In the genomic region with DNA sequence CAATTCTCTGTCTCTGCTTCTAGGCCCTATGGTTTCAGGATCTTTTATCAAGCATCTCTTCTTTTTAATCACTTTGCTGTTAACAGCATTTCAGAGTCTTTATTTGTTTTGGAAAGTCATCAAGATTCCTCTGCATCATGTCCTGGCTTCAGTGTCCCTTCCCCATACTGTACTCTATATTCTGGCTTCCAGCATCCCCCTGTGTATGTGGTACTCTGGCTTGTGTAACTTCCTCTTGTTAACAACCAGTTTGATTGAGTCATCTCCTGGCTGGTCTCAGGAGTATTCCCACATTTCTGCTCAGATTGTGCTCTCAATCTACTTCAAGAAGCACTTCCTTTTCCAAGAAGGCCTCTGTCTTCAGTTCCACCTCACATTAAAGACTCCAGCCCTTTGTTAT, we compare ENCODE assay signal across 11 cellular contexts. TPM values are rescaled to one million over a fixed set of nuclear protein-coding genes. Genes with fewer than 3 reads are reported as not detected.
A peak's percentile ranks its signal among the peaks of the same experiment; 100 is the strongest.
DNase-seq lines count a peak whose midpoint lies in the region; ATAC-seq and TF ChIP-seq lines count a peak whose summit lies in the region.
"Had no signal": no experiment of that assay in that cellular context is flagged by ENCODE, and none has a peak within 500 bp of the region (broad histone marks: within the 10 kb centered on the region; RNA-seq: fewer than 3 reads in every experiment).

No MANE protein-coding gene starts in this region.

- H3K9ac ChIP-seq in GM23248 (no peak overlapping the region), rectal smooth muscle tissue (ENCODE audit: low read length) (no peak overlapping the region)

- peak overlapping the region; percentile 3 for H3K4me2 ChIP-seq in GM23248 (ENCODE audit: unreplicated experiment)
- H3K4me2 ChIP-seq: GM23338 had no signal

- H4K20me1 ChIP-seq in GM23248 (ENCODE audit: insufficient read depth) = no peaks in the 10 kb centered on the region

- ATAC-seq in HG02763 (IDR thresholded peaks at IDR 0.05; ENCODE audit: unreplicated experiment) (no peak), HG03196 (IDR thresholded peaks at IDR 0.05; ENCODE audit: unreplicated experiment) (no peak)
- ATAC-seq: GM23338 had no signal

- H3K9me3 ChIP-seq in GM23248 (ENCODE audit: low read depth) = no peaks in the 10 kb centered on the region
- H3K9me3 ChIP-seq: SJSA1 had no signal

- no peak for TF ChIP-seq CTCF in fibroblast of the aortic adventitia (IDR thresholded peaks at IDR 0.05; ENCODE audit: insufficient read depth, low read length)

- no peak overlapping the region for H3K4me3 ChIP-seq in GM23248
- H3K4me3 ChIP-seq in fibroblast of the aortic adventitia (ENCODE audit: low read depth, low read length) = no peak overlapping the region
- no peak overlapping the region for H3K4me3 ChIP-seq in rectal smooth muscle tissue (ENCODE audit: low read length)
- H3K4me3 ChIP-seq: GM23338, SJSA1 had no signal

- H2AFZ ChIP-seq in GM23248 = 0 out of 2 replicates have a peak overlapping the region, but pooled peaks have one; percentile 5
- H2AFZ ChIP-seq: GM23338 had no signal

- DNase-seq in GM23248 (peak; percentile 85), RPMI7951 (ENCODE audit: low read depth) (peak; percentile 87), fibroblast of the aortic adventitia (ENCODE audit: low read depth) (peak; percentile 97), NCI-H2107 treated with DMSO at 0.1 percent for 48 hours (lab: John Stamatoyannopoulos, UW; ENCODE audit: unreplicated experiment) (no peak), NCI-H1092 (lab: John Stamatoyannopoulos, UW) (no peak)

- peaks cover 16% of the 10 kb centered on the region; the same call in 1 of the 2 replicates for H3K4me1 ChIP-seq in GM23248 (ENCODE audit: insufficient read depth)
- peaks cover 8% of the 10 kb centered on the region for H3K4me1 ChIP-seq in rectal smooth muscle tissue (ENCODE audit: control insufficient read depth, insufficient read depth, low read length)

- peaks cover 27% of the 10 kb centered on the region for H3F3A ChIP-seq in GM23248 (ENCODE audit: insufficient read depth)

- no peaks in the 10 kb centered on the region for H3K79me2 ChIP-seq in GM23248 (ENCODE audit: insufficient read depth)

- H3K9me2 ChIP-seq in GM23248 (ENCODE audit: insufficient read depth) = no peaks in the 10 kb centered on the region

- H3K27me3 ChIP-seq in GM23248 (replicated peaks; ENCODE audit: insufficient read depth) (no peaks in the 10 kb centered on the region), rectal smooth muscle tissue (ENCODE audit: control insufficient read depth, insufficient read depth, low read length) (no peaks in the 10 kb centered on the region)
- H3K27me3 ChIP-seq: SJSA1 had no signal

- in situ Hi-C loops in GM23248 (cut with MboI) = no loop called here

- H3K27ac ChIP-seq in GM23248 (peak overlapping the region; percentile 26; the same call in 1 of the 2 replicates), rectal smooth muscle tissue (ENCODE audit: low read depth, low read length) (peak overlapping the region; percentile 56)
- H3K27ac ChIP-seq: SJSA1 had no signal

- H3K36me3 ChIP-seq in GM23248 (ENCODE audit: low read depth) (no peaks in the 10 kb centered on the region), rectal smooth muscle tissue (ENCODE audit: control insufficient read depth, insufficient read depth, low read length) (no peaks in the 10 kb centered on the region)
- H3K36me3 ChIP-seq: SJSA1 had no signal

RNA-seq across cellular contexts. Expression of a gene that starts 14.9 kb away (rescaled TPM):
- total RNA-seq in GM23248 (2014; rRNA removed; shearing (Covaris generic)) = 14.2 and 19.1 TPM in 2 replicates
- polyA plus RNA-seq in GM23248 (2016; fragmentation: Nextera tagmentation; extraction: Ambion mirVana) = 14.1 and 14.8 TPM in 2 replicates
- total RNA-seq in RPMI7951 (2014; rRNA removed; shearing (Covaris generic)) = 16.8 and 18.4 TPM in 2 replicates
- 39.9 and 53.2 TPM in 2 replicates for total RNA-seq in fibroblast of the aortic adventitia (ENCODE audit: low replicate concordance)

RNA-seq across cellular contexts. Expression of a gene that starts 32.3 kb away (rescaled TPM):
- 29.2 and 37.9 TPM in 2 replicates for total RNA-seq in GM23248 (2014; rRNA removed; shearing (Covaris generic))
- polyA plus RNA-seq in GM23248 (2016; fragmentation: Nextera tagmentation; extraction: Ambion mirVana) = 25.6 and 26.3 TPM in 2 replicates
- 78.8 and 94.9 TPM in 2 replicates for total RNA-seq in RPMI7951 (2014; rRNA removed; shearing (Covaris generic))
- total RNA-seq in fibroblast of the aortic adventitia (ENCODE audit: low replicate concordance) = 25.0 and 39.3 TPM in 2 replicates

RNA-seq across cellular contexts. Expression of a gene that starts 46.2 kb away (rescaled TPM):
- 4.3 and 5.8 TPM in 2 replicates for total RNA-seq in GM23248 (2014; rRNA removed; shearing (Covaris generic))
- polyA plus RNA-seq in GM23248 (2016; fragmentation: Nextera tagmentation; extraction: Ambion mirVana) = 14.9 and 16.7 TPM in 2 replicates
- total RNA-seq in RPMI7951 (2014; rRNA removed; shearing (Covaris generic)) = 7.3 and 11.1 TPM in 2 replicates
- 9.2 and 15.3 TPM in 2 replicates for total RNA-seq in fibroblast of the aortic adventitia (ENCODE audit: low replicate concordance)
- total RNA-seq: activated T-helper 2 cell treated with anti-CD3 and anti-CD28 coated beads, Interferon-gamma antibody, Interleukin-2, Interleukin-4, amounts not matched to agents 10 μg/mL and 5 μg/mL and 100 μg/mL, durations not matched to agents 14 hours and 24 hours and 36 hours had no signal

Comparison
In these comparisons a context has a peak if more than half of its experiments do, and no peak if none do; other contexts are left out.
1. DNase-seq: peak in GM23248 (single experiment), RPMI7951 (single experiment) and fibroblast of the aortic adventitia (single experiment); none in NCI-H2107 treated with DMSO at 0.1 percent for 48 hours (single experiment) and NCI-H1092 (single experiment).